In genomic region chr10:28914721-28915120, GRCh38 we compare ENCODE assay signal across 18 cellular contexts.
"Had no signal": no experiment of that assay in that cellular context is flagged by ENCODE, and none has a peak within 500 bp of the region (broad histone marks: within the 10 kb centered on the region; RNA-seq: fewer than 3 reads in every experiment).

No MANE protein-coding gene starts in this region.

- H3K36me3 ChIP-seq: thyroid gland had no signal

- H3K79me2 ChIP-seq: parathyroid adenoma had no signal

- H3K9me3 ChIP-seq: thyroid gland had no signal

- H3K27ac Mint-ChIP-seq: activated CD8-positive, alpha-beta memory T cell treated with anti-CD3 and anti-CD28 coated beads, Interleukin-2, amount 10 ng/mL, durations not matched to agents 7 days and 5 days; activated naive CD4-positive, alpha-beta T cell treated with anti-CD3 and anti-CD28 coated beads, Interleukin-2, amount 50 U/mL, for 72 hours; activated T-cell treated with anti-CD3 and anti-CD28 coated beads, Interleukin-2, amount 50 U/mL, for 24 hours; brain; naive thymus-derived CD4-positive, alpha-beta T cell; stimulated activated effector memory CD8-positive, alpha-beta T cell treated with anti-CD3 and anti-CD28 coated beads, Interleukin-12 subunit alpha, Interleukin-12 subunit beta, amount 100 ng/mL, for 72 hours had no signal

- H3K4me3 Mint-ChIP-seq: activated CD8-positive, alpha-beta memory T cell treated with anti-CD3 and anti-CD28 coated beads, Interleukin-2, amount 10 ng/mL, durations not matched to agents 7 days and 5 days; activated T-cell treated with anti-CD3 and anti-CD28 coated beads, Interleukin-2, amount 50 U/mL, for 24 hours; brain; naive thymus-derived CD4-positive, alpha-beta T cell; stimulated activated effector memory CD8-positive, alpha-beta T cell treated with anti-CD3 and anti-CD28 coated beads, Interleukin-12 subunit alpha, Interleukin-12 subunit beta, amount 100 ng/mL, for 72 hours had no signal

- H3K27me3 Mint-ChIP-seq: activated CD8-positive, alpha-beta memory T cell treated with anti-CD3 and anti-CD28 coated beads, Interleukin-2, amount 10 ng/mL, durations not matched to agents 7 days and 5 days had no signal

- H3K9ac ChIP-seq: parathyroid adenoma had no signal

- H3K9me3 Mint-ChIP-seq: activated T-cell treated with anti-CD3 and anti-CD28 coated beads, Interleukin-2, amount 50 U/mL, for 24 hours; stimulated activated effector memory CD8-positive, alpha-beta T cell treated with anti-CD3 and anti-CD28 coated beads, Interleukin-12 subunit alpha, Interleukin-12 subunit beta, amount 100 ng/mL, for 72 hours had no signal

- H3K4me1 Mint-ChIP-seq: activated CD8-positive, alpha-beta memory T cell treated with anti-CD3 and anti-CD28 coated beads, Interleukin-2, amount 10 ng/mL, durations not matched to agents 7 days and 5 days; brain; naive thymus-derived CD4-positive, alpha-beta T cell; stimulated activated effector memory CD8-positive, alpha-beta T cell treated with anti-CD3 and anti-CD28 coated beads, Interleukin-12 subunit alpha, Interleukin-12 subunit beta, amount 100 ng/mL, for 72 hours had no signal

- H3K36me3 Mint-ChIP-seq: activated CD8-positive, alpha-beta memory T cell treated with anti-CD3 and anti-CD28 coated beads, Interleukin-2, amount 10 ng/mL, durations not matched to agents 7 days and 5 days; activated naive CD4-positive, alpha-beta T cell treated with anti-CD3 and anti-CD28 coated beads, Interleukin-2, amount 50 U/mL, for 72 hours; brain; naive thymus-derived CD4-positive, alpha-beta T cell; stimulated activated effector memory CD8-positive, alpha-beta T cell treated with anti-CD3 and anti-CD28 coated beads, Interleukin-12 subunit alpha, Interleukin-12 subunit beta, amount 100 ng/mL, for 72 hours had no signal

- H3K4me3 ChIP-seq: lung, thyroid gland had no signal

- DNase-seq: activated CD4-positive, alpha-beta T cell treated with anti-CD3 and anti-CD28 coated beads, Interleukin-2, amount 50 U/mL, for 4 hours; activated CD8-positive, alpha-beta memory T cell treated with anti-CD3 and anti-CD28 coated beads, Interleukin-2, amount 10 ng/mL, durations not matched to agents 7 days and 5 days; activated effector memory CD4-positive, alpha-beta T cell treated with Interleukin-2 at 50 U/mL for 16 hours; activated T-cell treated with anti-CD3 and anti-CD28 coated beads, Interleukin-2, amount 50 U/mL, for 24 hours; amygdala; hypothalamus; left colon; midbrain; naive thymus-derived CD4-positive, alpha-beta T cell; retina; small intestine; thyroid gland had no signal

- H3K27ac ChIP-seq: parathyroid adenoma, thyroid gland had no signal

- ATAC-seq: activated CD4-positive, CD25-positive, alpha-beta regulatory T cell treated with anti-CD3 and anti-CD28 coated beads, Interleukin-2, amount 50 U/mL, for 24 hours; activated CD8-positive, alpha-beta memory T cell treated with anti-CD3 and anti-CD28 coated beads, Interleukin-2, amount 10 ng/mL, durations not matched to agents 7 days and 5 days; activated naive CD4-positive, alpha-beta T cell treated with anti-CD3 and anti-CD28 coated beads, Interleukin-2, amount 50 U/mL, for 72 hours; left colon; naive thymus-derived CD4-positive, alpha-beta T cell; stimulated activated effector memory CD8-positive, alpha-beta T cell treated with anti-CD3 and anti-CD28 coated beads, Interleukin-12 subunit alpha, Interleukin-12 subunit beta, amount 100 ng/mL, for 72 hours had no signal

- H3K4me1 ChIP-seq: parathyroid adenoma, thyroid gland had no signal

- H3K27me3 ChIP-seq: thyroid gland had no signal

- FAIRE-seq: small intestine had no signal

- H2AFZ ChIP-seq: parathyroid adenoma had no signal
